Comparison of ENCODE assay signal across 8 cellular contexts in genomic region chr1:168465942-168466702, GRCh38.
DNase-seq lines count a peak whose midpoint lies in the region; ATAC-seq and TF ChIP-seq lines count a peak whose summit lies in the region.

No MANE protein-coding gene starts in this region.

- H3K4me1 ChIP-seq in heart right ventricle (peaks cover 0 to 54% (median 20%) of the 10 kb centered on the region in 9 donors), tibial artery (peaks cover 0 to 42% (median 11%) of the 10 kb centered on the region in 4 donors)

- H3K27ac ChIP-seq in heart right ventricle (peak overlapping the region in 7 of 10 donors; percentile 10 to 66 (median 14)), tibial artery (no peak overlapping the region)

- TF ChIP-seq CTCF in heart right ventricle (IDR thresholded peaks at IDR 0.05) (no peak), tibial artery (IDR thresholded peaks at IDR 0.05) (no peak)

- H3K9me3 ChIP-seq in heart right ventricle (peaks cover 0 to 10% (median 0%) of the 10 kb centered on the region in 11 donors), tibial artery (no peaks in the 10 kb centered on the region)

- ATAC-seq in GM18858 (IDR thresholded peaks at IDR 0.05; ENCODE audit: unreplicated experiment) (peak; percentile 66), HG02885 (IDR thresholded peaks at IDR 0.05; ENCODE audit: poor library complexity, unreplicated experiment) (peak; percentile 56), heart right ventricle (peak in 4 of 8 donors; percentile 32 to 65 (median 60))

- DNase-seq in NCI-H2081 (lab: John Stamatoyannopoulos, UW) (peak; percentile 90 to 94), heart right ventricle (peak in 1 of 2 donors; percentile 26), superior temporal gyrus (ENCODE audit: extremely low spot score) (no peak), tibial artery (no peak)
- DNase-seq in activated CD4-positive, alpha-beta T cell treated with anti-CD3 and anti-CD28 coated beads, Interleukin-2, amount 50 U/mL, for 48 hours = peak; percentile 42 to 66
- DNase-seq in stimulated activated CD4-positive, alpha-beta T cell treated with anti-CD3 and anti-CD28 coated beads, Interleukin-4, amount 100 ng/mL, for 4 hours = peak; percentile 4 to 69

- WGBS in heart right ventricle, 2 donors = 37 to 42% methylated on average over 6 of the region's 6 CpGs

- H3K27me3 ChIP-seq in heart right ventricle (no peaks in the 10 kb centered on the region), tibial artery (no peaks in the 10 kb centered on the region)

- H3K4me3 ChIP-seq in heart right ventricle = no peak overlapping the region
- H3K4me3 ChIP-seq in tibial artery = no peak overlapping the region

- intact Hi-C loops in heart right ventricle (cut with DNase I) = no loop called here
- intact Hi-C loops in tibial artery (cut with DNase I; ENCODE audit: low total_unique reads) = no loop called here

- no peaks in the 10 kb centered on the region for H3K36me3 ChIP-seq in heart right ventricle
- H3K36me3 ChIP-seq in tibial artery = no peaks in the 10 kb centered on the region

Comparison
In these comparisons a context has a peak if more than half of its experiments do, and no peak if none do; other contexts are left out.
1. DNase-seq: peak in NCI-H2081 (2 of 2), activated CD4-positive, alpha-beta T cell treated with anti-CD3 and anti-CD28 coated beads, Interleukin-2, amount 50 U/mL, for 48 hours (2 of 2) and stimulated activated CD4-positive, alpha-beta T cell treated with anti-CD3 and anti-CD28 coated beads, Interleukin-4, amount 100 ng/mL, for 4 hours (2 of 2); none in superior temporal gyrus (single experiment) and tibial artery (0 of 2).
2. H3K27ac ChIP-seq: peak in heart right ventricle (7 of 10); none in tibial artery (0 of 2).